9 cellular contexts compared by ENCODE assay signal in the genomic region with DNA sequence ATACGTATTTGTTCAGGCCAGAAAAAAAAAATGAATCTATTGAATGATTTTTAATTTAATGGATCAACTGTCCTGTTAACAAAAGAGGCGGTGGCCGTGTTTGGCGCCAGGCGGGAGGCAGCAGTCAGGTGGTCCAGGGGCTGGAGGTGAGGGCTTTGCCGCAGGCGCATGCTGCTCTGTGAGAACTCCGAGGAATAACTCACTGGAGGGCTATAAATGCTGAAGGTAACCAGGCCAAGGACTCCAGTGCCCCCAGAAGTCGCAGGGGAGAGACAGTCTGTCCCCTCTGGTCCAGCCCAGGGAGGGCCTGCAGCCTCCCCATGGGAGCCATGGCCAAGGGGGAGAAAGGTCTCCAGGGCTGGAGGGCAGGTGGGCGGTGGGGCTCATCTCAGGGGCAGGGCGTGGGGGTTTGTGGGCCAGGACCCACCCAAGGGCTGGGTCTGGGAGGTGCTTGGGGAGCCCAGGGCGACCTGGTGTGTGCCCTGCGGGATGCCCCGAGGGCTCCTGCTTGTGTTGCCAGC. TPM values are rescaled to one million over a fixed set of nuclear protein-coding genes. Genes with fewer than 3 reads are reported as not detected.
DNase-seq lines count a peak whose midpoint lies in the region; ATAC-seq and TF ChIP-seq lines count a peak whose summit lies in the region.
"Had no signal": no experiment of that assay in that cellular context is flagged by ENCODE, and none has a peak within 500 bp of the region (broad histone marks: within the 10 kb centered on the region; RNA-seq: fewer than 3 reads in every experiment).

No MANE protein-coding gene starts in this region.

- no peaks in the 10 kb centered on the region for H3K9me3 Mint-ChIP-seq in naive B cell

- no peak for DNase-seq in heart right ventricle
- no peak for DNase-seq in left ventricle myocardium superior
- DNase-seq in colonic mucosa: no peak
- DNase-seq in naive B cell: no peak
- DNase-seq in vagina (ENCODE audit: extremely low spot score in 2 of 2): no peak
- no peak for DNase-seq in AG20443 (ENCODE audit: low spot score)
- no peak for DNase-seq in NOMO-1 (lab: John Stamatoyannopoulos, UW; ENCODE audit: unreplicated experiment in 2 of 2)
- no peak for DNase-seq in SK-N-DZ (ENCODE audit: low spot score)
- DNase-seq: activated CD4-positive, CD25-positive, alpha-beta regulatory T cell treated with anti-CD3 and anti-CD28 coated beads, Interleukin-2, amount 50 U/mL, for 72 hours had no signal

- TF ChIP-seq CTCF in heart right ventricle (IDR thresholded peaks at IDR 0.05) (no peak), colonic mucosa (IDR thresholded peaks at IDR 0.05) (no peak), vagina (IDR thresholded peaks at IDR 0.05) (no peak)

- H3K9me3 ChIP-seq in heart right ventricle (no peaks in the 10 kb centered on the region), colonic mucosa (no peaks in the 10 kb centered on the region), vagina (no peaks in the 10 kb centered on the region)

- peak overlapping the region in 9 of 10 donors; percentile 60 to 87 (median 80) for H3K4me3 ChIP-seq in heart right ventricle
- H3K4me3 ChIP-seq in colonic mucosa: peak overlapping the region; percentile 70
- H3K4me3 ChIP-seq in vagina: peak overlapping the region; percentile 62 to 74

- H3K9ac ChIP-seq in colonic mucosa (ENCODE audit: low read depth in 2 of 2, low read length in 2 of 2): peak overlapping the region; percentile 68 to 87

- 58 to 77% methylated on average over 14 of the region's 14 CpGs for WGBS in heart right ventricle, 2 donors

- peaks cover 2 to 6% (median 4%) of the 10 kb centered on the region in 3 donors for H3K4me1 Mint-ChIP-seq in naive B cell

- no peaks in the 10 kb centered on the region for H3K36me3 Mint-ChIP-seq in naive B cell

- intact Hi-C loops in heart right ventricle (cut with DNase I) (loop anchor here in 2 of 10 donors (5.0 to 10.0 kb wide), 2 partner anchors 91 to 93 kb away; partner anchors contain the start of gene SLC38A10 (in 2 of the 2)), left ventricle myocardium superior (cut with micrococcal nuclease) (no loop called here), colonic mucosa (cut with DNase I) (no loop called here), vagina (cut with DNase I) (no loop called here)

- H3K4me1 ChIP-seq in heart right ventricle (peaks cover 28 to 67% (median 57%) of the 10 kb centered on the region in 9 donors), colonic mucosa (peaks cover 14% of the 10 kb centered on the region), vagina (peaks cover 61% of the 10 kb centered on the region)

- TF ChIP-seq POLR2A in vagina (IDR thresholded peaks at IDR 0.05): no peak

- H3K4me3 Mint-ChIP-seq in naive B cell: peak overlapping the region; percentile 40 to 87 (median 70)

- peak overlapping the region; percentile 93 to 99 (median 98) for H3K27ac ChIP-seq in heart right ventricle
- H3K27ac ChIP-seq in colonic mucosa: peak overlapping the region; percentile 93
- H3K27ac ChIP-seq in vagina: peak overlapping the region; percentile 89

- H3K27me3 Mint-ChIP-seq in naive B cell: peaks cover 26 to 77% (median 46%) of the 10 kb centered on the region in 3 donors

- no peaks in the 10 kb centered on the region for H3K36me3 ChIP-seq in heart right ventricle
- no peaks in the 10 kb centered on the region for H3K36me3 ChIP-seq in colonic mucosa
- H3K36me3 ChIP-seq in vagina: no peaks in the 10 kb centered on the region

- H3K27ac Mint-ChIP-seq in naive B cell: peak overlapping the region in 2 of 6 donors; percentile 22 to 78

- peak in 2 of 8 donors; percentile 0 to 1 for ATAC-seq in heart right ventricle
- ATAC-seq in left ventricle myocardium superior: no peak
- no peak for ATAC-seq in naive B cell (ENCODE audit: low read depth in 2 of 2)

- H3K27me3 ChIP-seq in heart right ventricle (peaks cover 0 to 46% (median 0%) of the 10 kb centered on the region in 7 donors), colonic mucosa (no peaks in the 10 kb centered on the region), vagina (no peaks in the 10 kb centered on the region)

RNA-seq across cellular contexts. Expression of gene BAHCC1, which starts 7.1 kb away (rescaled TPM):
- total RNA-seq in heart right ventricle: 10 to 100 TPM in 2 of 10 donors, 1 to 10 TPM in 8; 6.3 to 11.1 (median 9.2) TPM
- polyA plus RNA-seq in heart right ventricle: 10 to 100 TPM in 1 of 2 donors, 1 to 10 TPM in 1; 4.8 to 13.1 TPM
- 8.6 TPM for total RNA-seq in left ventricle myocardium superior
- 10 to 100 TPM; 12.5 to 26.3 TPM for total RNA-seq in colonic mucosa
- under 1 TPM in 1 of 6 donors, not detected in 5; 0.07 TPM for polyA plus RNA-seq in naive B cell (ENCODE audit: low read depth in 6 of 6)
- total RNA-seq in vagina: 9.1 TPM
- polyA plus RNA-seq in SK-N-DZ (2014; cell fraction: cytosol; rRNA removed): 6.6 and 15.1 TPM in 2 replicates
- polyA plus RNA-seq in SK-N-DZ (2014; cell fraction: nucleus; rRNA removed): 33.7 and 55.3 TPM in 2 replicates
